8 cellular contexts compared by ENCODE assay signal in genomic region chr10:11823122-11823988, GRCh38. TPM values are rescaled to one million over a fixed set of nuclear protein-coding genes. Genes with fewer than 3 reads are reported as not detected.
DNase-seq lines count a peak whose midpoint lies in the region; ATAC-seq and TF ChIP-seq lines count a peak whose summit lies in the region.

PROSER2 (plus strand) TSS chr10:11823356; CDS start chr10:11852078, 28,722 bp downstream.

- peak in 2 of 9 donors; percentile 9 to 13 for TF ChIP-seq CTCF in heart right ventricle (IDR thresholded peaks at IDR 0.05)

- H3K36me3 ChIP-seq in heart right ventricle: no peaks in the 10 kb centered on the region

- H3K4me1 Mint-ChIP-seq in activated naive CD8-positive, alpha-beta T cell (ENCODE audit: low read depth): peaks cover 13% of the 10 kb centered on the region

- peak within 1 kb of the TSS in 7 of 10 donors; percentile 21 to 65 (median 47) for H3K27ac ChIP-seq in heart right ventricle

- peaks cover 30% of the 10 kb centered on the region for H3K27me3 Mint-ChIP-seq in activated naive CD8-positive, alpha-beta T cell

- H3K9me3 Mint-ChIP-seq in activated naive CD8-positive, alpha-beta T cell (ENCODE audit: low read depth): no peaks in the 10 kb centered on the region

- H3K4me3 Mint-ChIP-seq in activated naive CD8-positive, alpha-beta T cell: peak within 1 kb of the TSS; percentile 91

- peak within 1 kb of the TSS; percentile 47 to 73 (median 68) for H3K4me3 ChIP-seq in heart right ventricle

- no peaks in the 10 kb centered on the region for H3K36me3 Mint-ChIP-seq in activated naive CD8-positive, alpha-beta T cell

- no peaks in the 10 kb centered on the region for H3K9me3 ChIP-seq in heart right ventricle

- 1 to 2% methylated on average over 111 to 114 of the region's 114 CpGs for WGBS in heart right ventricle, 2 donors

- peaks cover 0 to 10% (median 4%) of the 10 kb centered on the region in 9 donors for H3K4me1 ChIP-seq in heart right ventricle

- H3K27ac Mint-ChIP-seq in activated naive CD8-positive, alpha-beta T cell: no peak within 1 kb of the TSS

- DNase-seq in AG20443 (ENCODE audit: low spot score): peak; percentile 94
- peak; percentile 48 for DNase-seq in OCI-M1 (lab: John Stamatoyannopoulos, UW)
- peak; percentile 25 to 49 for DNase-seq in heart right ventricle
- DNase-seq in retina: peak; percentile 82
- DNase-seq in cerebellar nuclear complex (lab: John Stamatoyannopoulos, UW): no peak

- peaks cover 0 to 47% (median 11%) of the 10 kb centered on the region in 7 donors for H3K27me3 ChIP-seq in heart right ventricle

- intact Hi-C loops in heart right ventricle (cut with DNase I): no loop called here

- ATAC-seq in GM21528 (IDR thresholded peaks at IDR 0.05; ENCODE audit: low FRiP score, unreplicated experiment): peak; percentile 47
- peak; percentile 62 to 95 (median 92) for ATAC-seq in heart right ventricle
- ATAC-seq in HG03378 (IDR thresholded peaks at IDR 0.05; ENCODE audit: unreplicated experiment): no peak

RNA-seq across cellular contexts. Expression of gene PROSER2, which starts in this region (rescaled TPM):
- total RNA-seq in heart right ventricle: 1 to 10 TPM in 2 of 10 donors, under 1 TPM in 8; 0.34 to 1.6 (median 0.76) TPM
- polyA plus RNA-seq in heart right ventricle: under 1 TPM; 0.51 to 0.80 TPM

Comparison
In these comparisons a context has a peak if more than half of its experiments do, and no peak if none do; other contexts are left out.
1. DNase-seq: peak in AG20443 (single experiment), OCI-M1 (single experiment), heart right ventricle (2 of 2) and retina (single experiment); none in cerebellar nuclear complex (0 of 2).